In genomic region chr13:42334329-42334706, GRCh38 we compare ENCODE assay signal across 8 cellular contexts.
DNase-seq lines count a peak whose midpoint lies in the region; ATAC-seq and TF ChIP-seq lines count a peak whose summit lies in the region.
"Had no signal": no experiment of that assay in that cellular context is flagged by ENCODE, and none has a peak within 500 bp of the region (broad histone marks: within the 10 kb centered on the region; RNA-seq: fewer than 3 reads in every experiment).

No MANE protein-coding gene starts in this region.

- in situ Hi-C loops in mammary epithelial cell (cut with MboI; ENCODE audit: low sequenced_read_pairs in 2 of 2): loop anchor here (10.0 to 25.0 kb wide), 2 partner anchors 140 to 253 kb away; no protein-coding TSS in a partner anchor

- DNase-seq in NCI-H526 treated with DMSO at 0.1 percent for 48 hours (lab: John Stamatoyannopoulos, UW) (peak; percentile 19), left lobe of liver (ENCODE audit: low spot score) (no peak), coronary artery (ENCODE audit: low spot score) (no peak), mammary epithelial cell (no peak), GF-D8 (lab: John Stamatoyannopoulos, UW) (no peak)

- H3K4me1 ChIP-seq in mammary epithelial cell (ENCODE audit: insufficient read depth, low read length): no peaks in the 10 kb centered on the region

- H3K4me3 ChIP-seq in coronary artery (no peak overlapping the region), mammary epithelial cell (replicated peaks in 1 of 3; ENCODE audit: insufficient read depth in 1 of 3, low read depth in 2 of 3, low read length in 3 of 3) (no peak overlapping the region)
- H3K4me3 ChIP-seq: lung had no signal

- H3K79me2 ChIP-seq in mammary epithelial cell (ENCODE audit: insufficient read depth, low read length): no peaks in the 10 kb centered on the region

- H3K4me2 ChIP-seq in mammary epithelial cell (ENCODE audit: insufficient read depth, low read depth, low read length): no peak overlapping the region

- ATAC-seq in GM18868 (IDR thresholded peaks at IDR 0.05; ENCODE audit: unreplicated experiment) (peak; percentile 52), GM21786 (IDR thresholded peaks at IDR 0.05; ENCODE audit: unreplicated experiment) (peak; percentile 20), left lobe of liver (peak; percentile 11)

- CTCF ChIA-PET in mammary epithelial cell (lab: Charles Lee; ENCODE audit: low non-redundant PET): interaction anchor here (0.5 to 0.7 kb wide), 3 partner anchors 144 to 180 kb away, joined by 3 to 17 read pairs (median 3); no protein-coding TSS in a partner anchor

- H3K36me3 ChIP-seq in mammary epithelial cell (ENCODE audit: insufficient read depth, low read length): no peaks in the 10 kb centered on the region

- intact Hi-C loops in mammary epithelial cell (cut with micrococcal nuclease): loop anchor here (1.0 to 2.0 kb wide), 2 partner anchors 144 to 260 kb away; no protein-coding TSS in a partner anchor

- no TSS peak for BruUV-seq in mammary epithelial cell (replicated peaks; lab: Mats Ljungman, UMichigan)

- H4K20me1 ChIP-seq in mammary epithelial cell (ENCODE audit: insufficient read depth, low read length): no peaks in the 10 kb centered on the region

- H3K9me3 ChIP-seq in mammary epithelial cell (replicated peaks; ENCODE audit: insufficient read depth, low read length): no peaks in the 10 kb centered on the region

- no peak for TF ChIP-seq CTCF in coronary artery (IDR thresholded peaks at IDR 0.05)
- no peak for TF ChIP-seq CTCF in mammary epithelial cell (conservative IDR thresholded peaks at IDR 0.05 in 1 of 2, IDR thresholded peaks at IDR 0.05 in 1 of 2; ENCODE audit: extremely low read depth in 1 of 2, insufficient read depth in 1 of 2, low read depth in 1 of 2, low read length in 2 of 2)

- H3K27ac ChIP-seq in coronary artery (no peak overlapping the region), mammary epithelial cell (ENCODE audit: insufficient read depth, low read depth, low read length) (no peak overlapping the region)

- H2AFZ ChIP-seq in mammary epithelial cell (ENCODE audit: low read depth, low read length): no peak overlapping the region

- peaks cover 2% of the 10 kb centered on the region for H3K27me3 ChIP-seq in mammary epithelial cell (ENCODE audit: insufficient read depth, low read length)

- WGBS in mammary epithelial cell (ENCODE audit: low coverage, missing lambda C conversion rate): 89% methylated on average over 5 of the region's 6 CpGs

- dilution Hi-C loops in mammary epithelial cell (cut with HindIII; ENCODE audit: low sequenced_read_pairs): no loop called here

- no peak overlapping the region for H3K9ac ChIP-seq in mammary epithelial cell (ENCODE audit: insufficient read depth, low read length)
